26 cellular contexts compared by ENCODE assay signal in genomic region chr2:25151718-25152117, GRCh38. TPM values are rescaled to one million over a fixed set of nuclear protein-coding genes. Genes with fewer than 3 reads are reported as not detected.
"Had no signal": no experiment of that assay in that cellular context is flagged by ENCODE, and none has a peak within 500 bp of the region (broad histone marks: within the 10 kb centered on the region; RNA-seq: fewer than 3 reads in every experiment).

No MANE protein-coding gene starts in this region.

- FAIRE-seq: bronchial epithelial cell, TTC549 had no signal

- H3K27ac ChIP-seq: ascending aorta, body of pancreas, Peyer's patch, RWPE1 had no signal

- DNase-seq: activated B cell treated with CpG ODN at 0.5 μM for 24 hours; activated CD4-positive, alpha-beta memory T cell treated with anti-CD3 and anti-CD28 coated beads for 36 hours; activated CD4-positive, alpha-beta T cell treated with anti-CD3 and anti-CD28 coated beads, Interleukin-2, amount 10 ng/mL, durations not matched to agents 7 days and 5 days; activated CD8-positive, alpha-beta memory T cell treated with anti-CD3 and anti-CD28 coated beads for 24 hours; activated effector memory CD4-positive, alpha-beta T cell treated with anti-CD3 and anti-CD28 coated beads, Interleukin-2, amount 50 U/mL, for 16 hours; activated naive CD4-positive, alpha-beta T cell treated with Interleukin-2 at 50 U/mL for 16 hours; activated naive CD8-positive, alpha-beta T cell treated with anti-CD3 and anti-CD28 coated beads, Interleukin-2, amount 50 U/mL, for 24 hours; activated T-cell treated with anti-CD3 and anti-CD28 coated beads, Interleukin-2, amount 50 U/mL, for 4 hours; amniotic stem cell; body of pancreas; NCI-H1048; NCI-H146; NCI-H187 treated with DMSO at 0.1 percent for 48 hours; NCI-H2081 treated with DMSO at 0.1 percent for 48 hours; NCI-H446; NCI-H524; SHP77; T-helper 17 cell; T-helper 9 cell had no signal

- H3K4me1 ChIP-seq: ascending aorta, body of pancreas, Peyer's patch had no signal

- ATAC-seq: activated naive CD4-positive, alpha-beta T cell treated with anti-CD3 and anti-CD28 coated beads, Interleukin-2, amount 50 U/mL, for 72 hours; activated naive CD8-positive, alpha-beta T cell treated with anti-CD3 and anti-CD28 coated beads, Interleukin-2, amount 50 U/mL, for 24 hours; activated T-cell treated with anti-CD3 and anti-CD28 coated beads, Interleukin-2, amount 50 U/mL, for 4 hours; body of pancreas; T-helper 17 cell had no signal

- H3K36me3 ChIP-seq: ascending aorta, Peyer's patch had no signal

- H3K9me3 ChIP-seq: ascending aorta, body of pancreas, Peyer's patch had no signal

- H3K4me3 ChIP-seq: ascending aorta, body of pancreas, Peyer's patch had no signal

- H3K27me3 ChIP-seq: ascending aorta, body of pancreas, Peyer's patch had no signal

RNA-seq across cellular contexts. Expression of gene POMC, which starts 16.7 kb away (rescaled TPM):
- total RNA-seq: Peyer's patch, SK-MEL-5 had no signal
